ENCODE assay signal across 17 cellular contexts in the genomic region with DNA sequence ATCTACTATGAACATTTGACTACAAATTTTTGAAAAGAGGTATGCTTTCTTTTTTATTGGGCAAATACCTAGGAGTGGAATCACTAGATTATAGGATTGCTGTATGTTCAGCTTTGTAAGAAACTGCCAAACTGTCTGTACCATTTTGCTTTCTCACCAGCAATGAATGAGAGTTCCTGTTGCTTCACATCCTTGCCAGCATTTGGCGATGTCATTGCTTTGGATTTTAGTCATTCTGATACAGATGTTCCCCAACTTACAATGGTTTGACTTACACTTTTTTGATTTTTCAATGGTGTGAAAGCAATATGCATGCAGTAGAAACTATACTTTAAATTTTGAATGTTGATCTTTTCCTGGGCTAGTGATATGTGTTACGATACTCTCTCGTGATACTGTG.
DNase-seq lines count a peak whose midpoint lies in the region; ATAC-seq and TF ChIP-seq lines count a peak whose summit lies in the region.
"Had no signal": no experiment of that assay in that cellular context is flagged by ENCODE, and none has a peak within 500 bp of the region (broad histone marks: within the 10 kb centered on the region; RNA-seq: fewer than 3 reads in every experiment).

No MANE protein-coding gene starts in this region.

- DNase-seq in ELR (ENCODE audit: low read depth) = peak; percentile 68
- peak; percentile 31 for DNase-seq in PC-3
- peak; percentile 33 to 75 for DNase-seq in cardiac fibroblast (ENCODE audit: low read depth in 2 of 2)
- DNase-seq in mesenchymal stem cell = no peak
- no peak for DNase-seq in NK-92 (lab: John Stamatoyannopoulos, UW; ENCODE audit: unreplicated experiment)
- DNase-seq in activated CD8-positive, alpha-beta memory T cell treated with anti-CD3 and anti-CD28 coated beads, Interleukin-2, amount 50 U/mL, for 48 hours = no peak
- DNase-seq: activated CD8-positive, alpha-beta T cell treated with anti-CD3 and anti-CD28 coated beads, Interleukin-2, amount 10 ng/mL, durations not matched to agents 7 days and 5 days; amniotic stem cell; BE2C; immature natural killer cell; NCI-H1417 treated with DMSO at 0.1 percent for 48 hours; NCI-H2171 treated with DMSO at 0.1 percent for 48 hours; NCI-H82 had no signal

- 100% methylated on average over 3 of the region's 3 CpGs for WGBS in mesenchymal stem cell

- no peaks in the 10 kb centered on the region for H3F3A ChIP-seq in PC-3 (ENCODE audit: low read length, unreplicated experiment)

- no peaks in the 10 kb centered on the region for H3K9me3 ChIP-seq in PC-3 (ENCODE audit: low read length)
- peaks cover 15% of the 10 kb centered on the region for H3K9me3 ChIP-seq in mesenchymal stem cell (ENCODE audit: control insufficient read depth, low read length)
- H3K9me3 ChIP-seq: BE2C had no signal

- no peak overlapping the region for H3K9ac ChIP-seq in PC-3 (ENCODE audit: low read length)
- no peak overlapping the region for H3K9ac ChIP-seq in mesenchymal stem cell (ENCODE audit: low read length)

- POLR2A ChIA-PET in PC-3 (lab: Charles Lee; ENCODE audit: unreplicated experiment) = no interaction called here

- H3K9me2 ChIP-seq in PC-3 (replicated peaks; ENCODE audit: low read length) = no peaks in the 10 kb centered on the region

- intact Hi-C loops in PC-3 (cut with micrococcal nuclease) = loop anchor here (10.0 kb wide), 1 partner anchor 647 kb away; the partner anchor contains the start of gene ZFP36L1

- H3K4me1 ChIP-seq in PC-3 (ENCODE audit: insufficient read depth, low read length) (peaks cover 41% of the 10 kb centered on the region), mesenchymal stem cell (ENCODE audit: control insufficient read depth, insufficient read depth, low read depth, low read length) (peaks cover 6% of the 10 kb centered on the region)
- H3K4me1 ChIP-seq: BE2C had no signal

- BruUV-seq in PC-3 (replicated peaks; lab: Mats Ljungman, UMichigan) = no TSS peak

- TF ChIP-seq CTCF in PC-3 (conservative IDR thresholded peaks at IDR 0.05; ENCODE audit: low read depth, low read length) (no peak), cardiac fibroblast (IDR thresholded peaks at IDR 0.05; ENCODE audit: low read depth, low read length) (no peak)

- no peaks in the 10 kb centered on the region for H4K20me1 ChIP-seq in PC-3 (ENCODE audit: low read length)

- peaks cover 6% of the 10 kb centered on the region for H3K79me1 ChIP-seq in mesenchymal stem cell (replicated peaks; ENCODE audit: low read length, poor library complexity, severe bottlenecking)

- H2AFZ ChIP-seq in PC-3 (ENCODE audit: low read length) (no peak overlapping the region), mesenchymal stem cell (ENCODE audit: low read depth, low read length) (no peak overlapping the region)

- no peak overlapping the region for H2BK12ac ChIP-seq in mesenchymal stem cell (ENCODE audit: low read length in 2 of 2)

- no peak overlapping the region for H2BK120ac ChIP-seq in mesenchymal stem cell (ENCODE audit: low read depth, low read length)

- no peaks in the 10 kb centered on the region for H3K79me2 ChIP-seq in PC-3 (ENCODE audit: low read length)

- H3K4ac ChIP-seq in mesenchymal stem cell (ENCODE audit: low read depth in 1 of 2, low read length in 2 of 2) = no peak overlapping the region

- H3K4me3 ChIP-seq in PC-3 (ENCODE audit: low read length) = no peak overlapping the region
- H3K4me3 ChIP-seq in cardiac fibroblast (replicated peaks in 1 of 2; ENCODE audit: low read depth in 2 of 2, low read length in 2 of 2) = no peak overlapping the region
- no peak overlapping the region for H3K4me3 ChIP-seq in mesenchymal stem cell (ENCODE audit: insufficient read depth in 1 of 2, low read depth in 1 of 2, low read length in 2 of 2)

- H4K8ac ChIP-seq in mesenchymal stem cell (ENCODE audit: low read length) = no peak overlapping the region

- no peak overlapping the region for H4K91ac ChIP-seq in mesenchymal stem cell (ENCODE audit: low read length)

- H3K23ac ChIP-seq in mesenchymal stem cell (ENCODE audit: low read length in 2 of 2) = no peak overlapping the region

- H3K4me2 ChIP-seq in PC-3 (ENCODE audit: low read length) = no peak overlapping the region
- no peak overlapping the region for H3K4me2 ChIP-seq in mesenchymal stem cell (ENCODE audit: low read length, poor library complexity, severe bottlenecking)

- no peak overlapping the region for H3K18ac ChIP-seq in mesenchymal stem cell (ENCODE audit: low read depth in 1 of 2, low read length in 2 of 2)

- H2BK5ac ChIP-seq in mesenchymal stem cell (ENCODE audit: low read depth, low read length, poor library complexity, severe bottlenecking) = no peak overlapping the region

- no peak overlapping the region for H2BK15ac ChIP-seq in mesenchymal stem cell (ENCODE audit: low read depth, poor library complexity, severe bottlenecking)

- ATAC-seq in PC-3 (no peak), GM21526 (IDR thresholded peaks at IDR 0.05; ENCODE audit: low FRiP score, unreplicated experiment) (no peak), GM21723 (IDR thresholded peaks at IDR 0.05; ENCODE audit: unreplicated experiment) (no peak)
- ATAC-seq: activated CD8-positive, alpha-beta T cell treated with anti-CD3 and anti-CD28 coated beads, Interleukin-2, amount 10 ng/mL, durations not matched to agents 7 days and 5 days; stimulated activated memory B cell treated with anti-CD40 and anti-IgM and Interleukin-4, amounts not matched to agents 10 μg/mL and 1 μg/mL and 100 μg/mL, for 72 hours; WTC11 had no signal

- H3K14ac ChIP-seq in mesenchymal stem cell (ENCODE audit: low read length in 2 of 2) = no peak overlapping the region

- peak overlapping the region; percentile 97 for H2AK5ac ChIP-seq in mesenchymal stem cell (ENCODE audit: low read length, severe bottlenecking)

- H3K27ac ChIP-seq in PC-3 (ENCODE audit: low read length) = no peak overlapping the region
- peak overlapping the region; percentile 67 for H3K27ac ChIP-seq in mesenchymal stem cell (ENCODE audit: low read length, poor library complexity, severe bottlenecking)

- H3K27me3 ChIP-seq in PC-3 (ENCODE audit: low read length) (no peaks in the 10 kb centered on the region), mesenchymal stem cell (ENCODE audit: control insufficient read depth in 1 of 2, insufficient read depth in 1 of 2, low read length in 2 of 2) (no peaks in the 10 kb centered on the region)
- H3K27me3 ChIP-seq: BE2C had no signal

- CTCF ChIA-PET in PC-3 (lab: Charles Lee) = interaction anchor here (0.5 kb wide), 1 partner anchor 204 kb away, joined by 5 read pairs; no protein-coding TSS in a partner anchor

- H3K36me3 ChIP-seq in PC-3 (ENCODE audit: low read depth, low read length) (0 out of 2 replicates have a peak, but pooled peaks cover 3% of the 10 kb centered on the region), mesenchymal stem cell (ENCODE audit: control insufficient read depth in 1 of 2, insufficient read depth in 2 of 2, low read depth in 1 of 2, low read length in 2 of 2) (no peaks in the 10 kb centered on the region)
- H3K36me3 ChIP-seq: BE2C had no signal

Comparison
In these comparisons a context has a peak if more than half of its experiments do, and no peak if none do; other contexts are left out.
1. DNase-seq: peak in ELR (single experiment), PC-3 (single experiment) and cardiac fibroblast (2 of 2); none in mesenchymal stem cell (single experiment), NK-92 (single experiment) and activated CD8-positive, alpha-beta memory T cell treated with anti-CD3 and anti-CD28 coated beads, Interleukin-2, amount 50 U/mL, for 48 hours (single experiment).